ENCODE assay signal across 11 cellular contexts in genomic region chr9:75085640-75086039, GRCh38. TPM values are rescaled to one million over a fixed set of nuclear protein-coding genes. Genes with fewer than 3 reads are reported as not detected.
DNase-seq lines count a peak whose midpoint lies in the region; ATAC-seq and TF ChIP-seq lines count a peak whose summit lies in the region.
"Had no signal": no experiment of that assay in that cellular context is flagged by ENCODE, and none has a peak within 500 bp of the region (broad histone marks: within the 10 kb centered on the region; RNA-seq: fewer than 3 reads in every experiment).

No MANE protein-coding gene starts in this region.

- H3K4me3 ChIP-seq in left ventricle myocardium inferior, result peak overlapping the region; percentile 92
- H3K4me3 ChIP-seq in right atrium auricular region, result no peak overlapping the region
- no peak overlapping the region for H3K4me3 ChIP-seq in naive thymus-derived CD4-positive, alpha-beta T cell (ENCODE audit: low read length)

- peaks cover 39% of the 10 kb centered on the region for H3K4me1 Mint-ChIP-seq in activated naive CD8-positive, alpha-beta T cell treated with anti-CD3 and anti-CD28 coated beads, Interleukin-2, amount 10 ng/mL, durations not matched to agents 7 days and 5 days
- H3K4me1 Mint-ChIP-seq in naive thymus-derived CD4-positive, alpha-beta T cell, result peaks cover 40 to 72% (median 58%) of the 10 kb centered on the region in 7 donors

- no peak for ATAC-seq in activated naive CD8-positive, alpha-beta T cell treated with anti-CD3 and anti-CD28 coated beads, Interleukin-2, amount 10 ng/mL, durations not matched to agents 7 days and 5 days (ENCODE audit: low read depth)
- ATAC-seq in naive thymus-derived CD4-positive, alpha-beta T cell, result no peak
- ATAC-seq: Panc1 had no signal

- peaks cover 16% of the 10 kb centered on the region for H3K36me3 Mint-ChIP-seq in activated naive CD8-positive, alpha-beta T cell treated with anti-CD3 and anti-CD28 coated beads, Interleukin-2, amount 10 ng/mL, durations not matched to agents 7 days and 5 days
- H3K36me3 Mint-ChIP-seq in naive thymus-derived CD4-positive, alpha-beta T cell, result peaks cover 4 to 23% (median 17%) of the 10 kb centered on the region in 5 donors

- DNase-seq in left ventricle myocardium inferior (no peak), right atrium auricular region (ENCODE audit: low spot score) (no peak), SKM-1 treated with dmso at 0.1 percent for 144 hours (lab: John Stamatoyannopoulos, UW; ENCODE audit: unreplicated experiment) (no peak), head of caudate nucleus (no peak), cerebellum (ENCODE audit: low spot score) (no peak)
- DNase-seq in activated naive CD8-positive, alpha-beta T cell treated with anti-CD3 and anti-CD28 coated beads, Interleukin-2, amount 10 ng/mL, durations not matched to agents 7 days and 5 days, result no peak
- no peak for DNase-seq in naive thymus-derived CD4-positive, alpha-beta T cell
- DNase-seq in stimulated activated CD4-positive, alpha-beta T cell treated with anti-CD3 and anti-CD28 coated beads, Interleukin-1b, Interleukin-23, amount 100 ng/mL, for 48 hours, result no peak
- DNase-seq: GF-D8, NCI-H146 had no signal

- intact Hi-C loops in left ventricle myocardium inferior (cut with micrococcal nuclease), result no loop called here
- intact Hi-C loops in naive thymus-derived CD4-positive, alpha-beta T cell (cut with micrococcal nuclease), result loop anchor here (2.0 to 10.0 kb wide), 6 partner anchors 102 to 1931 kb away; partner anchors contain the start of genes GCNT1 (in 2 of the 2), ANXA1 (in 1 of the 2) and PCSK5 (in 1 of the 2)
- intact Hi-C loops in head of caudate nucleus (cut with DNase I), result loop anchor here (5.0 to 10.0 kb wide), 2 partner anchors 49 to 58 kb away; partner anchors contain the start of gene CARNMT1

- no peaks in the 10 kb centered on the region for H3K9me3 ChIP-seq in left ventricle myocardium inferior (replicated peaks)
- no peaks in the 10 kb centered on the region for H3K9me3 ChIP-seq in right atrium auricular region
- H3K9me3 ChIP-seq in naive thymus-derived CD4-positive, alpha-beta T cell (ENCODE audit: control insufficient read depth in 2 of 3, low read length in 3 of 3), result no peaks in the 10 kb centered on the region

- H3K27me3 ChIP-seq in left ventricle myocardium inferior (ENCODE audit: low read depth) (no peaks in the 10 kb centered on the region), right atrium auricular region (no peaks in the 10 kb centered on the region)
- H3K27me3 ChIP-seq in naive thymus-derived CD4-positive, alpha-beta T cell (ENCODE audit: control insufficient read depth in 2 of 2, insufficient read depth in 2 of 2, low read length in 2 of 2), result no peaks in the 10 kb centered on the region

- H3K27ac Mint-ChIP-seq in activated naive CD8-positive, alpha-beta T cell treated with anti-CD3 and anti-CD28 coated beads, Interleukin-2, amount 10 ng/mL, durations not matched to agents 7 days and 5 days, result no peak overlapping the region
- H3K27ac Mint-ChIP-seq in naive thymus-derived CD4-positive, alpha-beta T cell, result peak overlapping the region; percentile 22 to 97 (median 92)

- H3K4me3 Mint-ChIP-seq in activated naive CD8-positive, alpha-beta T cell treated with anti-CD3 and anti-CD28 coated beads, Interleukin-2, amount 10 ng/mL, durations not matched to agents 7 days and 5 days, result peak overlapping the region; percentile 65
- peak overlapping the region; percentile 73 to 99 (median 96) for H3K4me3 Mint-ChIP-seq in naive thymus-derived CD4-positive, alpha-beta T cell

- CTCF ChIA-PET in naive thymus-derived CD4-positive, alpha-beta T cell (lab: Charles Lee), result interaction anchor here (1.2 kb wide), 1 partner anchor 100 kb away, joined by 3 read pairs; no protein-coding TSS in a partner anchor

- TF ChIP-seq CTCF in left ventricle myocardium inferior (IDR thresholded peaks at IDR 0.05; ENCODE audit: borderline replicate concordance), result no peak
- TF ChIP-seq CTCF in right atrium auricular region (IDR thresholded peaks at IDR 0.05), result no peak

- no peaks in the 10 kb centered on the region for H3K9me3 Mint-ChIP-seq in activated naive CD8-positive, alpha-beta T cell treated with anti-CD3 and anti-CD28 coated beads, Interleukin-2, amount 10 ng/mL, durations not matched to agents 7 days and 5 days
- H3K9me3 Mint-ChIP-seq in naive thymus-derived CD4-positive, alpha-beta T cell, result no peaks in the 10 kb centered on the region

- H3K27ac ChIP-seq in left ventricle myocardium inferior (replicated peaks), result peak overlapping the region; percentile 97
- H3K27ac ChIP-seq in right atrium auricular region, result no peak overlapping the region
- peak overlapping the region; percentile 92 for H3K27ac ChIP-seq in naive thymus-derived CD4-positive, alpha-beta T cell (ENCODE audit: low read depth, low read length)

- POLR2A ChIA-PET in activated naive CD8-positive, alpha-beta T cell treated with anti-CD3 and anti-CD28 coated beads, Interleukin-2, amount 10 ng/mL, durations not matched to agents 7 days and 5 days (lab: Charles Lee), result interaction anchor here (4.5 kb wide), 1 partner anchor 59 kb away, joined by 51 read pairs; the partner anchor contains the start of gene CARNMT1
- POLR2A ChIA-PET in naive thymus-derived CD4-positive, alpha-beta T cell (lab: Charles Lee), result interaction anchor here (0.7 to 7.2 kb wide), 11 partner anchors 12 to 133 kb away, joined by 3 to 60 read pairs (median 7); partner anchors contain the start of genes C9orf40 and CARNMT1

- H3K36me3 ChIP-seq in left ventricle myocardium inferior (peaks cover 13% of the 10 kb centered on the region), right atrium auricular region (no peaks in the 10 kb centered on the region)
- peaks cover 0 to 31% (median 4%) of the 10 kb centered on the region in 3 experiments for H3K36me3 ChIP-seq in naive thymus-derived CD4-positive, alpha-beta T cell (ENCODE audit: control insufficient read depth in 2 of 3, insufficient read depth in 3 of 3, low read length in 3 of 3)

- H3K4me1 ChIP-seq in left ventricle myocardium inferior (peaks cover 73% of the 10 kb centered on the region), right atrium auricular region (peaks cover 0 to 36% of the 10 kb centered on the region in 2 donors)
- H3K4me1 ChIP-seq in naive thymus-derived CD4-positive, alpha-beta T cell (ENCODE audit: control insufficient read depth in 2 of 2, insufficient read depth in 2 of 2, low read length in 2 of 2), result peaks cover 21 to 28% of the 10 kb centered on the region in 2 donors

- no peaks in the 10 kb centered on the region for H3K27me3 Mint-ChIP-seq in activated naive CD8-positive, alpha-beta T cell treated with anti-CD3 and anti-CD28 coated beads, Interleukin-2, amount 10 ng/mL, durations not matched to agents 7 days and 5 days
- no peaks in the 10 kb centered on the region for H3K27me3 Mint-ChIP-seq in naive thymus-derived CD4-positive, alpha-beta T cell

RNA-seq across cellular contexts. Expression of gene NMRK1, which starts 2.3 kb away (rescaled TPM):
- total RNA-seq in left ventricle myocardium inferior, result 13.8 TPM
- total RNA-seq in right atrium auricular region, result 1 to 10 TPM; 5.5 to 9.6 TPM
- 10 to 100 TPM; 45.0 to 46.2 TPM for total RNA-seq in activated naive CD8-positive, alpha-beta T cell treated with anti-CD3 and anti-CD28 coated beads, Interleukin-2, amount 10 ng/mL, durations not matched to agents 7 days and 5 days
- 100 to 1,000 TPM in 2 of 5 experiments, 10 to 100 TPM in 3; 23.4 to 103 (median 58.1) TPM for total RNA-seq in naive thymus-derived CD4-positive, alpha-beta T cell
- 10 to 100 TPM; 64.3 to 75.5 TPM for polyA plus RNA-seq in naive thymus-derived CD4-positive, alpha-beta T cell
- 4.9 TPM for total RNA-seq in cerebellum

RNA-seq across cellular contexts. Expression of gene OSTF1, which starts 2.7 kb away (rescaled TPM):
- 18.9 TPM for total RNA-seq in left ventricle myocardium inferior
- total RNA-seq in right atrium auricular region, result 10 to 100 TPM; 14.5 to 17.7 TPM
- 100 to 1,000 TPM in 1 of 2 experiments, 10 to 100 TPM in 1; 99.9 to 108 TPM for total RNA-seq in activated naive CD8-positive, alpha-beta T cell treated with anti-CD3 and anti-CD28 coated beads, Interleukin-2, amount 10 ng/mL, durations not matched to agents 7 days and 5 days
- total RNA-seq in naive thymus-derived CD4-positive, alpha-beta T cell, result 10 to 100 TPM; 38.7 to 93.5 (median 46.2) TPM
- polyA plus RNA-seq in naive thymus-derived CD4-positive, alpha-beta T cell, result 100 to 1,000 TPM; 109 to 141 TPM
- total RNA-seq in cerebellum, result 9.8 TPM

RNA-seq across cellular contexts. Expression of gene CARNMT1, which starts 57.5 kb away (rescaled TPM):
- 11.7 TPM for total RNA-seq in left ventricle myocardium inferior
- total RNA-seq in right atrium auricular region, result 10 to 100 TPM; 13.7 to 14.0 TPM
- total RNA-seq in activated naive CD8-positive, alpha-beta T cell treated with anti-CD3 and anti-CD28 coated beads, Interleukin-2, amount 10 ng/mL, durations not matched to agents 7 days and 5 days, result 10 to 100 TPM; 26.5 to 26.9 TPM
- 10 to 100 TPM; 15.0 to 38.1 (median 29.4) TPM for total RNA-seq in naive thymus-derived CD4-positive, alpha-beta T cell
- 10 to 100 TPM in 1 of 2 donors, 1 to 10 TPM in 1; 7.8 to 12.6 TPM for polyA plus RNA-seq in naive thymus-derived CD4-positive, alpha-beta T cell
- total RNA-seq in cerebellum, result 23.9 TPM

Comparison
In these comparisons a context has a peak if more than half of its experiments do, and no peak if none do; other contexts are left out.
1. H3K27ac ChIP-seq: peak in left ventricle myocardium inferior (single experiment) and naive thymus-derived CD4-positive, alpha-beta T cell (single experiment); none in right atrium auricular region (0 of 2).